1 cellular context compared by ENCODE assay signal in genomic region chr9:215631-216155, GRCh38.
TF ChIP-seq lines count a peak whose summit lies in the region.

No MANE protein-coding gene starts in this region.

TF ChIP-seq in liver, 16 proteins besides CTCF, POLR2A, EP300 and RAD21 (continued from another document):
- peak; percentile 10 for TF ChIP-seq REST (IDR thresholded peaks at IDR 0.05)
